36 cellular contexts compared by ENCODE assay signal in the genomic region with DNA sequence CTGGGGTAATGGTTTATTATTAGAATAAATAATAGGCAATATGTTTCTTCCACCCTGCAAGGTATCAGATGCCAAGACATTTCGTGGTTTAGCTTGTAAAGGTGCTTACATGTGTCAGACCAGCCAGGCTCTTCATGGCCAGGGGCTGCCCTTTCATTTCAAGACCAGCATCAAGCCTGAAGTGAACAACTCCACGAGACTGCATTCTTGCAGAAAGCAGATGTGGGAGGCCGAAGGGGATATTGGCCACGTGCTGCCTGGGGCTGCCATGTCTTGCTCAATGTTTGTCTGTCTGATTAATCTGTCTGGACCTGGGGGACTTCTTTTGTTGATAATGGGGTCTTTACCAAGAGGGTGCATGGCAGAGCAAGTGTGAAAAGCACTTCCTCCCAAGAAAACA.
"Had no signal": no experiment of that assay in that cellular context is flagged by ENCODE, and none has a peak within 500 bp of the region (broad histone marks: within the 10 kb centered on the region; RNA-seq: fewer than 3 reads in every experiment).

No MANE protein-coding gene starts in this region.

- H3K27ac ChIP-seq: ascending aorta, cardiac muscle cell, VCaP had no signal

- FAIRE-seq: bronchial epithelial cell, TTC549 had no signal

- H3K27me3 ChIP-seq: ascending aorta, cardiac muscle cell had no signal

- H3K4me3 Mint-ChIP-seq: activated B cell treated with CpG ODN at 0.5 μM for 24 hours; activated CD4-positive, alpha-beta memory T cell treated with anti-CD3 and anti-CD28 coated beads for 36 hours; activated CD4-positive, alpha-beta T cell treated with anti-CD3 and anti-CD28 coated beads, Interleukin-2, amount 10 ng/mL, durations not matched to agents 24 days and 14 days; activated CD8-positive, alpha-beta memory T cell treated with anti-CD3 and anti-CD28 coated beads, Interleukin-2, amount 10 ng/mL, durations not matched to agents 7 days and 5 days; activated CD8-positive, alpha-beta T cell treated with anti-CD3 and anti-CD28 coated beads, Interleukin-2, amount 10 ng/mL, durations not matched to agents 7 days and 5 days; activated naive CD4-positive, alpha-beta T cell treated with anti-CD3 and anti-CD28 coated beads, Interleukin-2, amount 10 ng/mL, durations not matched to agents 7 days and 5 days; activated naive CD4-positive, alpha-beta T cell treated with anti-CD3 and anti-CD28 coated beads, Interleukin-2, amount 50 U/mL, for 24 hours; activated naive CD8-positive, alpha-beta T cell; activated naive CD8-positive, alpha-beta T cell treated with anti-CD3 and anti-CD28 coated beads, Interleukin-2, amount 10 ng/mL, durations not matched to agents 7 days and 5 days; activated naive CD8-positive, alpha-beta T cell treated with anti-CD3 and anti-CD28 coated beads, Interleukin-2, amount 50 U/mL, for 24 hours; activated T-cell treated with anti-CD3 and anti-CD28 coated beads, Interleukin-2, amount 50 U/mL, for 24 hours; brain; central memory CD8-positive, alpha-beta T cell; T-helper 1 cell treated with Interleukin-12 subunit alpha and Interleukin-12 subunit beta and Interleukin-4 antibody, amounts not matched to agents 30 μg/mL and 1 μg/mL, for 36 hours; T-helper 2 cell treated with Interferon-gamma antibody and Interleukin-4, amounts not matched to agents 5 μg/mL and 100 μg/mL, for 36 hours had no signal

- H3K4me1 ChIP-seq: ascending aorta had no signal

- H3K36me3 ChIP-seq: ascending aorta, cardiac muscle cell had no signal

- H3K9me3 Mint-ChIP-seq: activated naive CD4-positive, alpha-beta T cell treated with anti-CD3 and anti-CD28 coated beads, Interleukin-2, amount 50 U/mL, for 24 hours had no signal

- H3K36me3 Mint-ChIP-seq: activated CD4-positive, alpha-beta memory T cell treated with anti-CD3 and anti-CD28 coated beads for 36 hours; activated CD8-positive, alpha-beta memory T cell treated with anti-CD3 and anti-CD28 coated beads, Interleukin-2, amount 10 ng/mL, durations not matched to agents 7 days and 5 days; activated naive CD4-positive, alpha-beta T cell treated with anti-CD3 and anti-CD28 coated beads, Interleukin-2, amount 10 ng/mL, durations not matched to agents 7 days and 5 days; activated naive CD4-positive, alpha-beta T cell treated with anti-CD3 and anti-CD28 coated beads, Interleukin-2, amount 50 U/mL, for 24 hours; activated naive CD8-positive, alpha-beta T cell; activated naive CD8-positive, alpha-beta T cell treated with anti-CD3 and anti-CD28 coated beads, Interleukin-2, amount 10 ng/mL, durations not matched to agents 7 days and 5 days; brain had no signal

- H3K9me3 ChIP-seq: ascending aorta had no signal

- ATAC-seq: activated CD8-positive, alpha-beta memory T cell treated with anti-CD3 and anti-CD28 coated beads, Interleukin-2, amount 10 ng/mL, durations not matched to agents 7 days and 5 days; activated CD8-positive, alpha-beta T cell treated with anti-CD3 and anti-CD28 coated beads, Interleukin-2, amount 10 ng/mL, durations not matched to agents 7 days and 5 days; activated naive CD8-positive, alpha-beta T cell treated with anti-CD3 and anti-CD28 coated beads, Interleukin-2, amount 50 U/mL, for 24 hours had no signal

- H3K4me3 ChIP-seq: ascending aorta, cardiac muscle cell had no signal

- H3K4me1 Mint-ChIP-seq: activated B cell treated with CpG ODN at 0.5 μM for 24 hours; activated CD4-positive, alpha-beta T cell treated with anti-CD3 and anti-CD28 coated beads, Interleukin-2, amount 10 ng/mL, durations not matched to agents 24 days and 14 days; activated CD8-positive, alpha-beta memory T cell treated with anti-CD3 and anti-CD28 coated beads, Interleukin-2, amount 10 ng/mL, durations not matched to agents 7 days and 5 days; activated naive CD4-positive, alpha-beta T cell treated with anti-CD3 and anti-CD28 coated beads, Interleukin-2, amount 10 ng/mL, durations not matched to agents 7 days and 5 days; activated naive CD4-positive, alpha-beta T cell treated with anti-CD3 and anti-CD28 coated beads, Interleukin-2, amount 50 U/mL, for 24 hours; activated naive CD8-positive, alpha-beta T cell treated with anti-CD3 and anti-CD28 coated beads, Interleukin-2, amount 10 ng/mL, durations not matched to agents 7 days and 5 days; activated naive CD8-positive, alpha-beta T cell treated with anti-CD3 and anti-CD28 coated beads, Interleukin-2, amount 50 U/mL, for 24 hours; brain; central memory CD8-positive, alpha-beta T cell had no signal

- DNase-seq: activated B cell treated with CpG ODN at 0.5 μM for 24 hours; activated CD4-positive, alpha-beta memory T cell treated with anti-CD3 and anti-CD28 coated beads for 36 hours; activated CD4-positive, alpha-beta T cell treated with anti-CD3 and anti-CD28 coated beads for 4 hours; activated CD4-positive, alpha-beta T cell treated with anti-CD3 and anti-CD28 coated beads, Interleukin-2, amount 10 ng/mL, durations not matched to agents 24 days and 14 days; activated CD4-positive, alpha-beta T cell treated with anti-CD3 and anti-CD28 coated beads, Interleukin-2, amount 50 U/mL, for 1 hour; activated CD4-positive, alpha-beta T cell treated with anti-CD3 and anti-CD28 coated beads, Interleukin-2, amount 50 U/mL, for 4 hours; activated CD4-positive, CD25-positive, alpha-beta regulatory T cell treated with anti-CD3 and anti-CD28 coated beads, Interleukin-2, amount 50 U/mL, for 72 hours; activated CD8-positive, alpha-beta memory T cell treated with anti-CD3 and anti-CD28 coated beads for 24 hours; activated CD8-positive, alpha-beta memory T cell treated with anti-CD3 and anti-CD28 coated beads, Interleukin-2, amount 10 ng/mL, durations not matched to agents 7 days and 5 days; activated CD8-positive, alpha-beta memory T cell treated with anti-CD3 and anti-CD28 coated beads, Interleukin-2, amount 50 U/mL, for 48 hours; activated CD8-positive, alpha-beta T cell treated with anti-CD3 and anti-CD28 coated beads, Interleukin-2, amount 10 ng/mL, durations not matched to agents 7 days and 5 days; activated effector memory CD4-positive, alpha-beta T cell treated with Interleukin-2 at 50 U/mL for 16 hours; activated gamma-delta T cell; activated naive CD4-positive, alpha-beta T cell treated with anti-CD3 and anti-CD28 coated beads, Interleukin-2, amount 10 ng/mL, durations not matched to agents 7 days and 5 days; activated naive CD4-positive, alpha-beta T cell treated with Interleukin-2 at 50 U/mL for 16 hours; activated naive CD8-positive, alpha-beta T cell treated with anti-CD3 and anti-CD28 coated beads, Interleukin-2, amount 10 ng/mL, durations not matched to agents 7 days and 5 days; activated naive CD8-positive, alpha-beta T cell treated with anti-CD3 and anti-CD28 coated beads, Interleukin-2, amount 50 U/mL, for 24 hours; activated T-cell treated with anti-CD3 and anti-CD28 coated beads, Interleukin-2, amount 50 U/mL, for 24 hours; activated T-cell treated with anti-CD3 and anti-CD28 coated beads, Interleukin-2, amount 50 U/mL, for 48 hours; amygdala; anterior cingulate cortex; caudate nucleus; T-helper 2 cell; T-helper 9 cell had no signal

- H3K27me3 Mint-ChIP-seq: activated B cell treated with CpG ODN at 0.5 μM for 24 hours; activated CD4-positive, alpha-beta memory T cell treated with anti-CD3 and anti-CD28 coated beads for 36 hours; activated CD4-positive, alpha-beta T cell treated with anti-CD3 and anti-CD28 coated beads, Interleukin-2, amount 10 ng/mL, durations not matched to agents 24 days and 14 days; activated CD8-positive, alpha-beta memory T cell treated with anti-CD3 and anti-CD28 coated beads, Interleukin-2, amount 10 ng/mL, durations not matched to agents 7 days and 5 days; activated naive CD4-positive, alpha-beta T cell treated with anti-CD3 and anti-CD28 coated beads, Interleukin-2, amount 10 ng/mL, durations not matched to agents 7 days and 5 days; activated naive CD4-positive, alpha-beta T cell treated with anti-CD3 and anti-CD28 coated beads, Interleukin-2, amount 50 U/mL, for 24 hours; activated naive CD8-positive, alpha-beta T cell; activated naive CD8-positive, alpha-beta T cell treated with anti-CD3 and anti-CD28 coated beads, Interleukin-2, amount 10 ng/mL, durations not matched to agents 7 days and 5 days; activated naive CD8-positive, alpha-beta T cell treated with anti-CD3 and anti-CD28 coated beads, Interleukin-2, amount 50 U/mL, for 24 hours; activated T-cell treated with anti-CD3 and anti-CD28 coated beads, Interleukin-2, amount 50 U/mL, for 24 hours; central memory CD8-positive, alpha-beta T cell had no signal

- H3K27ac Mint-ChIP-seq: activated B cell treated with CpG ODN at 0.5 μM for 24 hours; activated CD4-positive, alpha-beta memory T cell treated with anti-CD3 and anti-CD28 coated beads for 36 hours; activated CD4-positive, alpha-beta T cell treated with anti-CD3 and anti-CD28 coated beads, Interleukin-2, amount 10 ng/mL, durations not matched to agents 24 days and 14 days; activated CD8-positive, alpha-beta memory T cell treated with anti-CD3 and anti-CD28 coated beads, Interleukin-2, amount 10 ng/mL, durations not matched to agents 7 days and 5 days; activated CD8-positive, alpha-beta T cell treated with anti-CD3 and anti-CD28 coated beads, Interleukin-2, amount 10 ng/mL, durations not matched to agents 7 days and 5 days; activated naive CD4-positive, alpha-beta T cell treated with anti-CD3 and anti-CD28 coated beads, Interleukin-2, amount 10 ng/mL, durations not matched to agents 7 days and 5 days; activated naive CD4-positive, alpha-beta T cell treated with anti-CD3 and anti-CD28 coated beads, Interleukin-2, amount 50 U/mL, for 24 hours; activated naive CD8-positive, alpha-beta T cell; activated naive CD8-positive, alpha-beta T cell treated with anti-CD3 and anti-CD28 coated beads, Interleukin-2, amount 10 ng/mL, durations not matched to agents 7 days and 5 days; activated naive CD8-positive, alpha-beta T cell treated with anti-CD3 and anti-CD28 coated beads, Interleukin-2, amount 50 U/mL, for 24 hours; activated T-cell treated with anti-CD3 and anti-CD28 coated beads, Interleukin-2, amount 50 U/mL, for 24 hours; activated T-helper 2 cell treated with anti-CD3 and anti-CD28 coated beads, Interferon-gamma antibody, Interleukin-2, Interleukin-4, amounts not matched to agents 10 μg/mL and 5 μg/mL and 100 μg/mL, durations not matched to agents 14 hours and 24 hours and 36 hours; brain; T-helper 1 cell treated with Interleukin-12 subunit alpha and Interleukin-12 subunit beta and Interleukin-4 antibody, amounts not matched to agents 30 μg/mL and 1 μg/mL, for 36 hours; T-helper 2 cell treated with Interferon-gamma antibody and Interleukin-4, amounts not matched to agents 5 μg/mL and 100 μg/mL, for 36 hours had no signal
